Comparison of ENCODE assay signal across 1 cellular context in the genomic region with DNA sequence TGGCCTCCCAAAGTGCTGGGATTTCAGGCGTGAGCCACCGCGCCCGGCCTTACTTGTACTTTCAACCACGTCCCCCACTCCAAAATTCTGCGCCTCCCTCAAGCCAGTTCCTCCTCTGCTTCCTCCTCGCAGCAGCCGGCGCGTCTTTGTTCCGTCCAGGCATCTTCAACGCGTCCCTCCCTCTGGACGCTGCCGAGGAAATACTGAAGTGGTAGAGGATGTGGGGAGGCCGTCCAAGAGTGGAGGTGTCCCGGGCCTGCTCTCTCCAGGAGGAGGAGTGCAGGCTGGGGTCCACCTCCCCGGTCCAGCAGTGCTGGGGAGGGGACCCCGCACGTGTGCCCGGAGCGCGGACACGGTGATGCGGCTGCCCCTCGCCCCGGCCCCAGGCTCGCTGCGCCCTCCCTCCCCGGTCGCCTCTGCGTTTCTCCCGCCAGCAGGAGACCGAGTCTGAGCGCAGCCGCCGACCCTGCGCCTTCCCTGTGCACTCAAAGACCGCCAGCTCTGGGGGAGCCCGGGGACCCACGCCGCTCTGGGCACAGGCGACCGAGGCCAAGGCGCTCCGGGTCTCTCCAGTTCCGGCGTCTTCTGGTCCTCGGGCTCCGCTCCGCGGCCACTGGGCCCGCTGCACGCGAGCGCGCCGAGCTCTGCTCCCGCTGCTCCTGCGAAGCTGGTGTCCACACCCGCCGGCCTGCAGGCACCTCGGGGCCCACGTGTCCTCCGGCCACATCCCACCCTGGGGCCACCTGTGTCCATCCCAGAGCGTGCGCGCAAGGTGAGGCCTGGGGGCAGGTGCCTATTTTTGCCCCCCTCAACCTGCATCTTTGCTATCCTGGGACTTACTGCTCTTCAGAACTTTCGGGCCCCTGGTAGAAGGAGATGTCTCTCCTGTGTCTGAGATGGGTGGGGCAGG.
TF ChIP-seq lines count a peak whose summit lies in the region.

No MANE protein-coding gene starts in this region.

TF ChIP-seq in IMR-90, 13 proteins besides CTCF, POLR2A, EP300 and RAD21:
- TF ChIP-seq RFX5 (IDR thresholded peaks at IDR 0.05; ENCODE audit: low read depth, low read length) (no peak), SMC3 (IDR thresholded peaks at IDR 0.05; ENCODE audit: low read depth, low read length) (peak; percentile 40)
